8 cellular contexts compared by ENCODE assay signal in genomic region chr1:33257388-33257758, GRCh38. TPM values are rescaled to one million over a fixed set of nuclear protein-coding genes. Genes with fewer than 3 reads are reported as not detected.
DNase-seq lines count a peak whose midpoint lies in the region; ATAC-seq, FAIRE-seq and TF ChIP-seq lines count a peak whose summit lies in the region.

No MANE protein-coding gene starts in this region.

- H3K4me3 ChIP-seq in astrocyte (ENCODE audit: insufficient read depth, low read depth, low read length) (peak overlapping the region; percentile 87), right lobe of liver (peak overlapping the region; percentile 30 to 62 (median 56)), tibial nerve (peak overlapping the region; percentile 48 to 89 (median 68))

- peaks cover 4% of the 10 kb centered on the region in 2 donors for H3K36me3 Mint-ChIP-seq in activated T-cell treated with anti-CD3 and anti-CD28 coated beads, Interleukin-2, amount 50 U/mL, for 72 hours (ENCODE audit: insufficient read depth in 2 of 2)
- peaks cover 3% of the 10 kb centered on the region for H3K36me3 Mint-ChIP-seq in astrocyte (ENCODE audit: low read depth, unreplicated experiment)

- FAIRE-seq in astrocyte (lab: Jason Lieb, UNC) = no peak

- H3K36me3 ChIP-seq in astrocyte (ENCODE audit: insufficient read depth, low read length) (peaks cover 3% of the 10 kb centered on the region), right lobe of liver (no peaks in the 10 kb centered on the region), tibial nerve (no peaks in the 10 kb centered on the region)

- H3K9me3 ChIP-seq in astrocyte (ENCODE audit: insufficient read depth, low read depth, low read length) (no peaks in the 10 kb centered on the region), right lobe of liver (no peaks in the 10 kb centered on the region), tibial nerve (no peaks in the 10 kb centered on the region)

- no peak for TF ChIP-seq EP300 in tibial nerve (IDR thresholded peaks at IDR 0.05)

- H3K4me1 ChIP-seq in astrocyte (ENCODE audit: insufficient read depth, low read length) (peaks cover 10% of the 10 kb centered on the region), right lobe of liver (peaks cover 0 to 19% (median 8%) of the 10 kb centered on the region in 4 donors), tibial nerve (peaks cover 0 to 51% (median 40%) of the 10 kb centered on the region in 4 donors)

- peak overlapping the region; percentile 80 for H3K27ac ChIP-seq in astrocyte (ENCODE audit: low read depth, low read length)
- peak overlapping the region; percentile 59 to 88 (median 84) for H3K27ac ChIP-seq in right lobe of liver
- peak overlapping the region; percentile 63 to 88 (median 77) for H3K27ac ChIP-seq in tibial nerve

- TF ChIP-seq POLR2A in right lobe of liver (IDR thresholded peaks at IDR 0.05) (no peak), tibial nerve (IDR thresholded peaks at IDR 0.05) (no peak)

- H3K27me3 Mint-ChIP-seq in activated T-cell treated with anti-CD3 and anti-CD28 coated beads, Interleukin-2, amount 50 U/mL, for 72 hours (ENCODE audit: low read depth) = no peaks in the 10 kb centered on the region
- no peaks in the 10 kb centered on the region for H3K27me3 Mint-ChIP-seq in astrocyte (ENCODE audit: low read depth, unreplicated experiment)

- H3K4me1 Mint-ChIP-seq in activated T-cell treated with anti-CD3 and anti-CD28 coated beads, Interleukin-2, amount 50 U/mL, for 72 hours (ENCODE audit: low read depth) = peaks cover 40% of the 10 kb centered on the region
- peaks cover 32% of the 10 kb centered on the region for H3K4me1 Mint-ChIP-seq in astrocyte (ENCODE audit: low read depth, unreplicated experiment)

- no peaks in the 10 kb centered on the region for H3K27me3 ChIP-seq in astrocyte (ENCODE audit: insufficient read depth, low read length)
- H3K27me3 ChIP-seq in right lobe of liver = no peaks in the 10 kb centered on the region
- no peaks in the 10 kb centered on the region for H3K27me3 ChIP-seq in tibial nerve

- no peak for DNase-seq in activated T-cell treated with anti-CD3 and anti-CD28 coated beads, Interleukin-2, amount 50 U/mL, for 72 hours
- no peak for DNase-seq in activated T-cell treated with anti-CD3 and anti-CD28 coated beads, Interleukin-2, amount 50 U/mL, for 48 hours
- no peak for DNase-seq in astrocyte (ENCODE audit: low read depth)
- DNase-seq in right lobe of liver = no peak
- DNase-seq in tibial nerve (ENCODE audit: low spot score in 2 of 2) = no peak
- DNase-seq in AG08395 (ENCODE audit: low spot score) = no peak
- DNase-seq in RPMI8226 = no peak
- no peak for DNase-seq in mesenteric fat pad (ENCODE audit: low spot score)

- H3K4me2 ChIP-seq in astrocyte (ENCODE audit: low read length) = peak overlapping the region; percentile 99

- H3K9ac ChIP-seq in astrocyte (ENCODE audit: low read length) = peak overlapping the region; percentile 92

- H2AFZ ChIP-seq in astrocyte (ENCODE audit: low read depth, low read length) = peak overlapping the region; percentile 34

- intact Hi-C loops in right lobe of liver (cut with DNase I) = no loop called here

- H4K20me1 ChIP-seq in astrocyte (ENCODE audit: insufficient read depth, low read length) = peaks cover 34% of the 10 kb centered on the region

- peak overlapping the region; percentile 98 to 99 for H3K4me3 Mint-ChIP-seq in activated T-cell treated with anti-CD3 and anti-CD28 coated beads, Interleukin-2, amount 50 U/mL, for 72 hours
- peak overlapping the region; percentile 99 for H3K4me3 Mint-ChIP-seq in astrocyte (ENCODE audit: unreplicated experiment)

- no peak for ATAC-seq in activated T-cell treated with anti-CD3 and anti-CD28 coated beads, Interleukin-2, amount 50 U/mL, for 72 hours (replicated peaks in 1 of 2)
- ATAC-seq in right lobe of liver = no peak

- H3K9me3 Mint-ChIP-seq in activated T-cell treated with anti-CD3 and anti-CD28 coated beads, Interleukin-2, amount 50 U/mL, for 72 hours = no peaks in the 10 kb centered on the region
- H3K9me3 Mint-ChIP-seq in astrocyte (ENCODE audit: unreplicated experiment) = peaks cover 3% of the 10 kb centered on the region

- H3K27ac Mint-ChIP-seq in activated T-cell treated with anti-CD3 and anti-CD28 coated beads, Interleukin-2, amount 50 U/mL, for 72 hours = no peak overlapping the region
- peak overlapping the region; percentile 97 for H3K27ac Mint-ChIP-seq in astrocyte (ENCODE audit: unreplicated experiment)

- 0% methylated on average over 9 of the region's 9 CpGs for WGBS in right lobe of liver (ENCODE audit: insufficient coverage, low coverage, low lambda C conversion rate, missing lambda C conversion rate)
- WGBS in tibial nerve, 2 donors = 1% methylated on average over 9 of the region's 9 CpGs

- peaks cover 51% of the 10 kb centered on the region for H3K79me2 ChIP-seq in astrocyte (ENCODE audit: insufficient read depth, low read length)

- no peak for TF ChIP-seq CTCF in astrocyte (IDR thresholded peaks at IDR 0.05; ENCODE audit: insufficient read depth, low read depth, low read length)
- TF ChIP-seq CTCF in right lobe of liver (IDR thresholded peaks at IDR 0.05) = no peak
- no peak for TF ChIP-seq CTCF in tibial nerve (IDR thresholded peaks at IDR 0.05)

RNA-seq across cellular contexts. Expression of gene ZNF362, which starts 1.1 kb away (rescaled TPM):
- 10 to 100 TPM; 16.9 to 23.9 TPM for total RNA-seq in activated T-cell treated with anti-CD3 and anti-CD28 coated beads, Interleukin-2, amount 50 U/mL, for 72 hours
- 38.7 and 43.8 TPM in 2 replicates for total RNA-seq in astrocyte
- 1 to 10 TPM; 3.4 to 8.4 (median 7.0) TPM for total RNA-seq in right lobe of liver
- total RNA-seq in tibial nerve = 10 to 100 TPM; 14.7 to 21.8 (median 17.3) TPM
- total RNA-seq in mesenteric fat pad = 29.6 TPM
